In genomic region chr4:73662709-73663546, GRCh38 we compare ENCODE assay signal across 8 cellular contexts. TPM values are rescaled to one million over a fixed set of nuclear protein-coding genes. Genes with fewer than 3 reads are reported as not detected.
DNase-seq lines count a peak whose midpoint lies in the region; ATAC-seq, FAIRE-seq and TF ChIP-seq lines count a peak whose summit lies in the region.

No MANE protein-coding gene starts in this region.

- DNase-seq in AG20443 (ENCODE audit: low spot score) (peak; percentile 59), NCI-H82 treated with DMSO at 0.1 percent for 48 hours (lab: John Stamatoyannopoulos, UW; ENCODE audit: unreplicated experiment) (peak; percentile 25), dermis blood vessel endothelial cell (peak; percentile 85), neural crest cell (ENCODE audit: low read depth, low spot score) (no peak), GM19240 (ENCODE audit: insufficient read length, low spot score) (no peak), H54 (ENCODE audit: insufficient read length, low spot score) (no peak)

- peak; percentile 59 for TF ChIP-seq CTCF in neural crest cell (conservative IDR thresholded peaks at IDR 0.05)

- H3K27ac Mint-ChIP-seq in neural crest cell (ENCODE audit: unreplicated experiment) = no peak overlapping the region

- H3K9me3 Mint-ChIP-seq in neural crest cell = peaks cover 2% of the 10 kb centered on the region

- no peak overlapping the region for H3K4me3 Mint-ChIP-seq in neural crest cell

- no peak for FAIRE-seq in H54 (lab: Jason Lieb, UNC)

- no peak for TF ChIP-seq POLR2A in H54 (IDR thresholded peaks at IDR 0.05; ENCODE audit: low read depth, low read length)

- H3K27me3 Mint-ChIP-seq in neural crest cell (ENCODE audit: low read depth) = no peaks in the 10 kb centered on the region

- peak; percentile 81 for ATAC-seq in GM19035 (IDR thresholded peaks at IDR 0.05; ENCODE audit: unreplicated experiment)
- ATAC-seq in HG03457 (IDR thresholded peaks at IDR 0.05; ENCODE audit: unreplicated experiment) = peak; percentile 64

- H3K36me3 Mint-ChIP-seq in neural crest cell (ENCODE audit: low read depth) = no peaks in the 10 kb centered on the region

- H3K4me1 Mint-ChIP-seq in neural crest cell = peaks cover 12% of the 10 kb centered on the region

RNA-seq across cellular contexts. Expression of gene RASSF6, which starts 42.7 kb away (rescaled TPM):
- total RNA-seq in dermis blood vessel endothelial cell = under 0.01 and 0.23 TPM in 2 replicates
- not detected in 2 replicates for total RNA-seq in neural crest cell

Comparison
In these comparisons a context has a peak if more than half of its experiments do, and no peak if none do; other contexts are left out.
1. DNase-seq: peak in AG20443 (single experiment), NCI-H82 treated with DMSO at 0.1 percent for 48 hours (single experiment) and dermis blood vessel endothelial cell (single experiment); none in neural crest cell (single experiment), GM19240 (single experiment) and H54 (single experiment).